Comparison of ENCODE assay signal across 1 cellular context in genomic region chrX:140916891-140917290, GRCh38.
TF ChIP-seq lines count a peak whose summit lies in the region.

No MANE protein-coding gene starts in this region.

TF ChIP-seq in SK-N-SH treated with all-trans-retinoic acid at 6 μM for 48 hours, 23 proteins besides CTCF, POLR2A, EP300 and RAD21 (continued from another document):
- TF ChIP-seq CREB5 (CRISPR knock-in tag; IDR thresholded peaks at IDR 0.05; ENCODE audit: low read depth) (no peak), CSDC2 (CRISPR knock-in tag; IDR thresholded peaks at IDR 0.05) (no peak), RARB (CRISPR knock-in tag; IDR thresholded peaks at IDR 0.05) (no peak), ZNF70 (CRISPR knock-in tag; IDR thresholded peaks at IDR 0.05) (no peak), ISL1 (CRISPR knock-in tag; IDR thresholded peaks at IDR 0.05) (no peak), TOX (CRISPR knock-in tag; IDR thresholded peaks at IDR 0.05; ENCODE audit: borderline replicate concordance) (no peak), ZC3H10 (CRISPR knock-in tag; IDR thresholded peaks at IDR 0.05) (no peak), CSRNP3 (CRISPR knock-in tag; IDR thresholded peaks at IDR 0.05) (no peak), PPARA (CRISPR knock-in tag; IDR thresholded peaks at IDR 0.05; ENCODE audit: borderline replicate concordance) (no peak)
TF ChIP-seq in SK-N-SH treated with all-trans-retinoic acid at 6 μM for 48 hours: peak in this region for 0.
